ENCODE assay signal across 14 cellular contexts in the genomic region with DNA sequence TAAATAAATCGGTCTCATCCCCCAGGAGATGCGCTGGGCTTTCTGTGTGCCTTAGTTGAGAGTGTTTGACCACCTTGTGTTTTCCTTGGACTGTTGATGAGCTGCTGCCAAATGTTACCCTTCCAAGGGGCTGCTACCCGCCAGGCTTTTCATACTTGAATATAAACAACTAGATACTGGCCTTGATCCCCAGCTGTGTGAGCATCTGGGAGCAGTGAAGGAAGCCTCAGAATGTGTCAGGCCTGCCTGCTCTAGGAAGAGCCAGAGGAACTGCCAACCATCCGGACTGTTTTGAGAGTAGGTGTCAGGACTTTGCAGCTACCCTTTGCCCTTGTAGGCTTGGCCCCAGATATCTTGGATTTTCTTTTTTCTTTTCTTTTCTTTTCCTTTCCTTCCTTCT. TPM values are rescaled to one million over a fixed set of nuclear protein-coding genes. Genes with fewer than 3 reads are reported as not detected.
DNase-seq lines count a peak whose midpoint lies in the region; ATAC-seq and TF ChIP-seq lines count a peak whose summit lies in the region.
"Had no signal": no experiment of that assay in that cellular context is flagged by ENCODE, and none has a peak within 500 bp of the region (broad histone marks: within the 10 kb centered on the region; RNA-seq: fewer than 3 reads in every experiment).

No MANE protein-coding gene starts in this region.

- no peak overlapping the region for H2AFZ ChIP-seq in GM23338

- H3K4me3 Mint-ChIP-seq in GM23338 (no peak overlapping the region), type B pancreatic cell (peak overlapping the region; percentile 22), MCF 10A (ENCODE audit: unreplicated experiment) (no peak overlapping the region)
- H3K4me3 Mint-ChIP-seq in activated T-helper 17 cell treated with anti-CD3 and anti-CD28 coated beads, Interleukin-2, amount 50 U/mL, for 72 hours, result no peak overlapping the region
- H3K4me3 Mint-ChIP-seq: CD8-positive, alpha-beta T cell; IgD-negative memory B cell had no signal

- H3K27ac Mint-ChIP-seq in GM23338, result 0 out of 2 replicates have a peak overlapping the region, but pooled peaks have one; percentile 1
- H3K27ac Mint-ChIP-seq in activated T-helper 17 cell treated with anti-CD3 and anti-CD28 coated beads, Interleukin-2, amount 50 U/mL, for 72 hours, result peak overlapping the region; percentile 51
- peak overlapping the region; percentile 73 for H3K27ac Mint-ChIP-seq in type B pancreatic cell
- no peak overlapping the region for H3K27ac Mint-ChIP-seq in MCF 10A (ENCODE audit: low read depth, unreplicated experiment)
- H3K27ac Mint-ChIP-seq: CD8-positive, alpha-beta T cell; IgD-negative memory B cell had no signal

- intact Hi-C loops in MCF 10A (cut with micrococcal nuclease), result no loop called here

- no peaks in the 10 kb centered on the region for H3K36me3 ChIP-seq in GM23338 (ENCODE audit: insufficient read depth)
- H3K36me3 ChIP-seq: SJSA1 had no signal

- H3K27me3 ChIP-seq in GM23338 (ENCODE audit: insufficient read depth), result no peaks in the 10 kb centered on the region
- H3K27me3 ChIP-seq: SJSA1 had no signal

- no peak overlapping the region for H3K4me2 ChIP-seq in GM23338

- H3K27me3 Mint-ChIP-seq in GM23338 (ENCODE audit: insufficient read depth, low read depth, poor library complexity), result no peaks in the 10 kb centered on the region
- no peaks in the 10 kb centered on the region for H3K27me3 Mint-ChIP-seq in activated T-helper 17 cell treated with anti-CD3 and anti-CD28 coated beads, Interleukin-2, amount 50 U/mL, for 72 hours
- no peaks in the 10 kb centered on the region for H3K27me3 Mint-ChIP-seq in type B pancreatic cell
- H3K27me3 Mint-ChIP-seq in MCF 10A (ENCODE audit: insufficient read depth, unreplicated experiment), result no peaks in the 10 kb centered on the region

- H3K4me1 ChIP-seq in GM23338 (ENCODE audit: insufficient read depth), result peaks cover 19% of the 10 kb centered on the region

- no peak for DNase-seq in GM23338 (ENCODE audit: low spot score)
- no peak for DNase-seq in omental fat pad (ENCODE audit: low spot score)
- DNase-seq in type B pancreatic cell (ENCODE audit: extremely low spot score, unreplicated experiment), result no peak
- no peak for DNase-seq in dedifferentiated amniotic fluid mesenchymal stem cell (ENCODE audit: extremely low spot score)
- no peak for DNase-seq in MCF 10A (ENCODE audit: unreplicated experiment)
- DNase-seq in stimulated activated CD8-positive, alpha-beta memory T cell treated with anti-CD3 and anti-CD28 coated beads, Interleukin-4, amount 100 ng/mL, for 48 hours, result no peak
- DNase-seq in NCI-H2171 treated with DMSO at 0.1 percent for 48 hours (lab: John Stamatoyannopoulos, UW), result no peak
- DNase-seq: CD8-positive, alpha-beta T cell; HCEC 1CT; NCI-H187 treated with DMSO at 0.1 percent for 48 hours; NCI-H510A treated with DMSO at 0.1 percent for 48 hours had no signal

- no peak overlapping the region; the same call in 1 of the 2 replicates for H3K27ac ChIP-seq in GM23338 (ENCODE audit: low read depth)
- H3K27ac ChIP-seq: SJSA1 had no signal

- peaks cover 29% of the 10 kb centered on the region for H4K20me1 ChIP-seq in GM23338 (replicated peaks; ENCODE audit: insufficient read depth)

- CTCF ChIA-PET in MCF 10A (lab: Yijun Ruan, JAX), result no interaction called here

- H3K4me3 ChIP-seq in GM23338, result no peak overlapping the region
- H3K4me3 ChIP-seq: SJSA1 had no signal

- POLR2A ChIA-PET in MCF 10A (lab: Yijun Ruan, JAX), result interaction anchor here (0.6 kb wide), 1 partner anchor 64 kb away, joined by 3 read pairs; no protein-coding TSS in a partner anchor

- peaks cover 98% of the 10 kb centered on the region for H3K79me2 ChIP-seq in GM23338 (replicated peaks; ENCODE audit: insufficient read depth)

- peaks cover 8% of the 10 kb centered on the region; the same call in 1 of the 2 replicates for H3F3A ChIP-seq in GM23338 (replicated peaks; ENCODE audit: low read depth)

- no peaks in the 10 kb centered on the region for H3K9me2 ChIP-seq in GM23338 (ENCODE audit: insufficient read depth)

- ATAC-seq in GM23338 (peak; percentile 17; the same call in 2 of the 3 replicates), omental fat pad (ENCODE audit: low FRiP score) (peak; percentile 44)
- ATAC-seq in activated T-helper 17 cell treated with anti-CD3 and anti-CD28 coated beads, Interleukin-2, amount 50 U/mL, for 72 hours (replicated peaks), result no peak
- ATAC-seq: CD8-positive, alpha-beta T cell had no signal

- H3K36me3 Mint-ChIP-seq in GM23338 (ENCODE audit: low read depth), result no peaks in the 10 kb centered on the region
- peaks cover 5% of the 10 kb centered on the region for H3K36me3 Mint-ChIP-seq in activated T-helper 17 cell treated with anti-CD3 and anti-CD28 coated beads, Interleukin-2, amount 50 U/mL, for 72 hours (ENCODE audit: low read depth)
- peaks cover 12% of the 10 kb centered on the region for H3K36me3 Mint-ChIP-seq in type B pancreatic cell
- peaks cover 5% of the 10 kb centered on the region for H3K36me3 Mint-ChIP-seq in MCF 10A (ENCODE audit: insufficient read depth, unreplicated experiment)
- H3K36me3 Mint-ChIP-seq: CD8-positive, alpha-beta T cell; IgD-negative memory B cell had no signal

- H3K4me1 Mint-ChIP-seq in GM23338, result peaks cover 48% of the 10 kb centered on the region
- H3K4me1 Mint-ChIP-seq in activated T-helper 17 cell treated with anti-CD3 and anti-CD28 coated beads, Interleukin-2, amount 50 U/mL, for 72 hours, result peaks cover 38% of the 10 kb centered on the region
- peaks cover 50% of the 10 kb centered on the region for H3K4me1 Mint-ChIP-seq in type B pancreatic cell (ENCODE audit: unreplicated experiment)
- H3K4me1 Mint-ChIP-seq in MCF 10A (ENCODE audit: insufficient read depth, unreplicated experiment), result peaks cover 10% of the 10 kb centered on the region
- H3K4me1 Mint-ChIP-seq: IgD-negative memory B cell had no signal

- H3K9me3 Mint-ChIP-seq in GM23338, result no peaks in the 10 kb centered on the region
- no peaks in the 10 kb centered on the region for H3K9me3 Mint-ChIP-seq in activated T-helper 17 cell treated with anti-CD3 and anti-CD28 coated beads, Interleukin-2, amount 50 U/mL, for 72 hours
- peaks cover 4% of the 10 kb centered on the region for H3K9me3 Mint-ChIP-seq in type B pancreatic cell
- H3K9me3 Mint-ChIP-seq in MCF 10A (ENCODE audit: unreplicated experiment), result no peaks in the 10 kb centered on the region
- H3K9me3 Mint-ChIP-seq: CD8-positive, alpha-beta T cell; IgD-negative memory B cell had no signal

- TF ChIP-seq CTCF in GM23338 (conservative IDR thresholded peaks at IDR 0.05; ENCODE audit: low read depth in 2 of 2), result no peak
- no peak for TF ChIP-seq CTCF in omental fat pad (IDR thresholded peaks at IDR 0.05)
- TF ChIP-seq CTCF in type B pancreatic cell (conservative IDR thresholded peaks at IDR 0.05), result no peak
- no peak for TF ChIP-seq CTCF in MCF 10A (IDR thresholded peaks at IDR 0.05; ENCODE audit: unreplicated experiment)

- BruUV-seq in MCF 10A (replicated peaks; lab: Mats Ljungman, UMichigan), result no TSS peak

RNA-seq across cellular contexts. Expression of a gene that starts 57.8 kb away (rescaled TPM):
- 7.7 and 10.6 TPM in 2 replicates for total RNA-seq in GM23338 (2014; rRNA removed; shearing (Covaris generic))
- 3.9 and 5.0 TPM in 2 replicates for polyA plus RNA-seq in GM23338 (2016; fragmentation: Nextera tagmentation; extraction: Ambion mirVana)
- total RNA-seq in activated T-helper 17 cell treated with anti-CD3 and anti-CD28 coated beads, Interleukin-2, amount 50 U/mL, for 72 hours, result under 1 TPM; 0.11 to 0.48 TPM
- total RNA-seq in omental fat pad, result 10 to 100 TPM; 10.2 to 52.5 (median 17.4) TPM
- 0.69 and 1.8 TPM in 2 replicates for total RNA-seq in type B pancreatic cell (ENCODE audit: low replicate concordance)
- 0.15 and 0.30 TPM in 2 replicates for total RNA-seq in MCF 10A (2022)
- total RNA-seq: CD8-positive, alpha-beta T cell had no signal
- polyA plus RNA-seq: IgD-negative memory B cell had no signal

RNA-seq across cellular contexts. Expression of a gene that starts 60.0 kb away (rescaled TPM):
- total RNA-seq in GM23338 (2014; rRNA removed; shearing (Covaris generic)), result 42.1 and 52.9 TPM in 2 replicates
- polyA plus RNA-seq in GM23338 (2016; fragmentation: Nextera tagmentation; extraction: Ambion mirVana), result 22.4 and 31.9 TPM in 2 replicates
- total RNA-seq in activated T-helper 17 cell treated with anti-CD3 and anti-CD28 coated beads, Interleukin-2, amount 50 U/mL, for 72 hours, result 10 to 100 TPM; 58.2 to 88.4 TPM
- total RNA-seq in omental fat pad, result 10 to 100 TPM in 3 of 4 donors, 1 to 10 TPM in 1; 7.5 to 20.7 (median 15.1) TPM
- 38.4 and 49.2 TPM in 2 replicates for total RNA-seq in type B pancreatic cell (ENCODE audit: low replicate concordance)
- 8.3 and 10.5 TPM in 2 replicates for total RNA-seq in MCF 10A (2022)
- polyA plus RNA-seq: IgD-negative memory B cell had no signal
